ENCODE assay signal across 22 cellular contexts in genomic region chr17:1912146-1912545, GRCh38.
"Had no signal": no experiment of that assay in that cellular context is flagged by ENCODE, and none has a peak within 500 bp of the region (broad histone marks: within the 10 kb centered on the region; RNA-seq: fewer than 3 reads in every experiment).

No MANE protein-coding gene starts in this region.

- DNase-seq: IMR-90, Karpas-422, KG1, MM.1S, NCI-H1092 treated with DMSO at 0.1 percent for 48 hours, NCI-H1436, NCI-H187, NCI-H2029, NCI-H2081 treated with DMSO at 0.1 percent for 48 hours, NCI-H2171, NCI-H226, NCI-H446, NCI-H510A, NCI-H524 treated with DMSO at 0.1 percent for 48 hours, NCI-H69, NCI-H774, PC-3, SHP77, SK-N-SH had no signal

- H3K27ac ChIP-seq: RWPE1 had no signal

- H3K9ac ChIP-seq: SK-N-SH had no signal

- FAIRE-seq: HepG2 had no signal

- ATAC-seq: HepG2, Panc1, PC-3 had no signal

- H3K4me2 ChIP-seq: SK-N-SH had no signal

- H3K9me3 ChIP-seq: SK-N-SH had no signal
